20 cellular contexts compared by ENCODE assay signal in genomic region chr9:136627703-136628102, GRCh38. TPM values are rescaled to one million over a fixed set of nuclear protein-coding genes. Genes with fewer than 3 reads are reported as not detected.
"Had no signal": no experiment of that assay in that cellular context is flagged by ENCODE, and none has a peak within 500 bp of the region (broad histone marks: within the 10 kb centered on the region; RNA-seq: fewer than 3 reads in every experiment).

No MANE protein-coding gene starts in this region.

- H3K4me3 Mint-ChIP-seq: activated B cell treated with CpG ODN at 0.5 μM for 24 hours; activated CD4-positive, alpha-beta T cell treated with anti-CD3 and anti-CD28 coated beads, Interleukin-2, amount 10 ng/mL, durations not matched to agents 24 days and 14 days; activated CD8-positive, alpha-beta T cell treated with anti-CD3 and anti-CD28 coated beads, Interleukin-2, amount 10 ng/mL, durations not matched to agents 7 days and 5 days; activated naive CD8-positive, alpha-beta T cell; dendritic cell treated with granulocyte-macrophage colony-stimulating factor and Interleukin-4, amounts not matched to agents 40 ng/mL and 50 ng/mL, for 4 days; effector memory CD8-positive, alpha-beta T cell; naive thymus-derived CD4-positive, alpha-beta T cell had no signal

- FAIRE-seq: urothelium cell line had no signal

- H3K4me3 ChIP-seq: heart right ventricle, mucosa of descending colon had no signal

- H3K27ac Mint-ChIP-seq: activated B cell treated with CpG ODN at 0.5 μM for 24 hours; activated CD4-positive, alpha-beta T cell treated with anti-CD3 and anti-CD28 coated beads, Interleukin-2, amount 10 ng/mL, durations not matched to agents 24 days and 14 days; activated CD8-positive, alpha-beta T cell treated with anti-CD3 and anti-CD28 coated beads, Interleukin-2, amount 10 ng/mL, durations not matched to agents 7 days and 5 days; activated naive CD8-positive, alpha-beta T cell; naive thymus-derived CD4-positive, alpha-beta T cell had no signal

- H3K36me3 ChIP-seq: heart right ventricle had no signal

- DNase-seq: activated B cell treated with CpG ODN at 0.5 μM for 24 hours; activated CD4-positive, alpha-beta T cell treated with anti-CD3 and anti-CD28 coated beads, Interleukin-2, amount 10 ng/mL, durations not matched to agents 24 days and 14 days; activated CD8-positive, alpha-beta memory T cell treated with anti-CD3 and anti-CD28 coated beads, Interleukin-2, amount 50 U/mL, for 4 hours; activated CD8-positive, alpha-beta T cell treated with anti-CD3 and anti-CD28 coated beads, Interleukin-2, amount 10 ng/mL, durations not matched to agents 7 days and 5 days; activated gamma-delta T cell; activated T-cell treated with anti-CD3 and anti-CD28 coated beads, Interleukin-2, amount 50 U/mL, for 48 hours; cerebellar nuclear complex; effector memory CD8-positive, alpha-beta T cell; foreskin melanocyte; naive thymus-derived CD4-positive, alpha-beta T cell; occipital lobe; stimulated activated CD4-positive, alpha-beta T cell treated with anti-CD3 and anti-CD28 coated beads, Interleukin-1b, Interleukin-23, amount 100 ng/mL, for 48 hours; T-helper 2 cell had no signal

- H3K27me3 Mint-ChIP-seq: activated naive CD8-positive, alpha-beta T cell had no signal

- H3K9me3 ChIP-seq: heart right ventricle, mucosa of descending colon had no signal

- H3K27ac ChIP-seq: epithelial cell of prostate, heart right ventricle had no signal

- ATAC-seq: activated CD8-positive, alpha-beta T cell treated with anti-CD3 and anti-CD28 coated beads, Interleukin-2, amount 10 ng/mL, durations not matched to agents 7 days and 5 days; effector memory CD8-positive, alpha-beta T cell; heart right ventricle; naive thymus-derived CD4-positive, alpha-beta T cell; sciatic nerve had no signal

- H3K36me3 Mint-ChIP-seq: activated naive CD8-positive, alpha-beta T cell; naive thymus-derived CD4-positive, alpha-beta T cell had no signal

RNA-seq across cellular contexts. Expression of gene EGFL7, which starts 35.0 kb away (rescaled TPM):
- total RNA-seq: activated B cell treated with CpG ODN at 0.5 μM for 24 hours had no signal
- polyA plus RNA-seq: naive thymus-derived CD4-positive, alpha-beta T cell had no signal
